13 cellular contexts compared by ENCODE assay signal in genomic region chrX:1419545-1420355, GRCh38. TPM values are rescaled to one million over a fixed set of nuclear protein-coding genes. Genes with fewer than 3 reads are reported as not detected.
A peak's percentile ranks its signal among the peaks of the same experiment; 100 is the strongest.
DNase-seq lines count a peak whose midpoint lies in the region; ATAC-seq and TF ChIP-seq lines count a peak whose summit lies in the region.
"Had no signal": no experiment of that assay in that cellular context is flagged by ENCODE, and none has a peak within 500 bp of the region (broad histone marks: within the 10 kb centered on the region; RNA-seq: fewer than 3 reads in every experiment).

No MANE protein-coding gene starts in this region.

- WGBS in upper lobe of left lung, 2 donors = 90 to 94% methylated on average over 15 to 16 of the region's 19 CpGs

- no peaks in the 10 kb centered on the region for H3K4me1 ChIP-seq in right atrium auricular region
- no peaks in the 10 kb centered on the region for H3K4me1 ChIP-seq in upper lobe of left lung

- TF ChIP-seq POLR2A in upper lobe of left lung (IDR thresholded peaks at IDR 0.05) = no peak

- peaks cover 41% of the 10 kb centered on the region for H3K36me3 ChIP-seq in right atrium auricular region
- peaks cover 0 to 52% (median 19%) of the 10 kb centered on the region in 4 donors for H3K36me3 ChIP-seq in upper lobe of left lung

- H3K9me3 ChIP-seq in right atrium auricular region (peaks cover 0 to 22% of the 10 kb centered on the region in 2 donors), upper lobe of left lung (peaks cover 0 to 12% (median 11%) of the 10 kb centered on the region in 4 donors)

- H3K27ac Mint-ChIP-seq in activated T-helper 17 cell treated with anti-CD3 and anti-CD28 coated beads, Interleukin-2, amount 50 U/mL, for 72 hours = peak overlapping the region; percentile 15
- H3K27ac Mint-ChIP-seq: CD4-positive, alpha-beta T cell had no signal

- TF ChIP-seq CTCF in right atrium auricular region (IDR thresholded peaks at IDR 0.05) (no peak), upper lobe of left lung (IDR thresholded peaks at IDR 0.05) (no peak)

- H3K4me3 Mint-ChIP-seq in activated T-helper 17 cell treated with anti-CD3 and anti-CD28 coated beads, Interleukin-2, amount 50 U/mL, for 72 hours = no peak overlapping the region
- H3K4me3 Mint-ChIP-seq: CD4-positive, alpha-beta T cell had no signal

- H3K27me3 Mint-ChIP-seq in activated T-helper 17 cell treated with anti-CD3 and anti-CD28 coated beads, Interleukin-2, amount 50 U/mL, for 72 hours = no peaks in the 10 kb centered on the region
- H3K27me3 Mint-ChIP-seq: CD4-positive, alpha-beta T cell had no signal

- H3K36me3 Mint-ChIP-seq in activated T-helper 17 cell treated with anti-CD3 and anti-CD28 coated beads, Interleukin-2, amount 50 U/mL, for 72 hours (ENCODE audit: low read depth) = peaks cover 54% of the 10 kb centered on the region

- TF ChIP-seq EP300 in upper lobe of left lung (IDR thresholded peaks at IDR 0.05) = no peak

- H3K4me3 ChIP-seq in right atrium auricular region = no peak overlapping the region
- no peak overlapping the region for H3K4me3 ChIP-seq in upper lobe of left lung

- H3K27ac ChIP-seq in right atrium auricular region (no peak overlapping the region), upper lobe of left lung (no peak overlapping the region)

- intact Hi-C loops in left ventricle myocardium superior (cut with micrococcal nuclease) = no loop called here

- peaks cover under 1% of the 10 kb centered on the region for H3K9me3 Mint-ChIP-seq in activated T-helper 17 cell treated with anti-CD3 and anti-CD28 coated beads, Interleukin-2, amount 50 U/mL, for 72 hours

- DNase-seq in left ventricle myocardium superior = peak; percentile 27
- no peak for DNase-seq in right atrium auricular region (ENCODE audit: low spot score)
- DNase-seq in mesenteric fat pad (ENCODE audit: low spot score) = peak; percentile 64
- no peak for DNase-seq in SW480 (ENCODE audit: low spot score)
- no peak for DNase-seq in upper lobe of left lung
- no peak for DNase-seq in HuH-7.5 (ENCODE audit: low spot score)
- DNase-seq: caudate nucleus, NCI-H1436 treated with DMSO at 0.1 percent for 48 hours, NCI-H774, small intestine had no signal

- ATAC-seq in left ventricle myocardium superior (peak; percentile 7), upper lobe of left lung (ENCODE audit: low FRiP score in 2 of 2) (no peak), HG03139 (IDR thresholded peaks at IDR 0.05; ENCODE audit: unreplicated experiment) (no peak)
- no peak for ATAC-seq in activated T-helper 17 cell treated with anti-CD3 and anti-CD28 coated beads, Interleukin-2, amount 50 U/mL, for 72 hours (replicated peaks)

- peaks cover 13% of the 10 kb centered on the region for H3K4me1 Mint-ChIP-seq in activated T-helper 17 cell treated with anti-CD3 and anti-CD28 coated beads, Interleukin-2, amount 50 U/mL, for 72 hours

- no peaks in the 10 kb centered on the region for H3K27me3 ChIP-seq in right atrium auricular region
- no peaks in the 10 kb centered on the region for H3K27me3 ChIP-seq in upper lobe of left lung

RNA-seq across cellular contexts. Expression of gene SLC25A6, which starts 27.8 kb away (rescaled TPM):
- total RNA-seq in left ventricle myocardium superior (172 TPM), right atrium auricular region (100 to 1,000 TPM; 109 to 157 TPM), mesenteric fat pad (331 TPM), upper lobe of left lung (100 to 1,000 TPM; 158 to 460 (median 285) TPM)
- 100 to 1,000 TPM; 373 to 401 TPM for total RNA-seq in activated T-helper 17 cell treated with anti-CD3 and anti-CD28 coated beads, Interleukin-2, amount 50 U/mL, for 72 hours

RNA-seq across cellular contexts. Expression of gene ASMTL, which starts 33.0 kb away (rescaled TPM):
- total RNA-seq in left ventricle myocardium superior = 34.3 TPM
- 10 to 100 TPM; 20.1 to 31.9 TPM for total RNA-seq in right atrium auricular region
- total RNA-seq in activated T-helper 17 cell treated with anti-CD3 and anti-CD28 coated beads, Interleukin-2, amount 50 U/mL, for 72 hours = 10 to 100 TPM; 50.6 to 65.5 TPM
- 20.8 TPM for total RNA-seq in mesenteric fat pad
- total RNA-seq in upper lobe of left lung = 10 to 100 TPM; 11.0 to 28.3 (median 23.2) TPM

Comparison
In these comparisons a context has a peak if more than half of its experiments do, and no peak if none do; other contexts are left out.
1. DNase-seq: peak in left ventricle myocardium superior (single experiment) and mesenteric fat pad (single experiment); none in right atrium auricular region (single experiment), SW480 (single experiment), upper lobe of left lung (0 of 2) and HuH-7.5 (single experiment).